In genomic region chr12:32897276-32897615, GRCh38 we compare ENCODE assay signal across 8 cellular contexts.
DNase-seq lines count a peak whose midpoint lies in the region; ATAC-seq and TF ChIP-seq lines count a peak whose summit lies in the region.

No MANE protein-coding gene starts in this region.

- H3K4me3 ChIP-seq in HUES48 (ENCODE audit: low read depth, low read length) (peak overlapping the region; percentile 74), choroid plexus epithelial cell (ENCODE audit: low read depth, low read length) (peak overlapping the region; percentile 76), mucosa of stomach (ENCODE audit: low read length) (peak overlapping the region; percentile 63)

- peaks cover 10% of the 10 kb centered on the region; the same call in 1 of the 2 replicates for H3K27me3 ChIP-seq in HUES48 (ENCODE audit: control insufficient read depth, insufficient read depth, low read length)
- peaks cover 4% of the 10 kb centered on the region for H3K27me3 ChIP-seq in mucosa of stomach (ENCODE audit: control insufficient read depth, insufficient read depth, low read length)

- no peaks in the 10 kb centered on the region for H3K36me3 ChIP-seq in HUES48 (ENCODE audit: control insufficient read depth, insufficient read depth, low read length)
- no peaks in the 10 kb centered on the region for H3K36me3 ChIP-seq in mucosa of stomach (ENCODE audit: control insufficient read depth, insufficient read depth, low read length)

- no peaks in the 10 kb centered on the region for H3K9me3 ChIP-seq in HUES48 (ENCODE audit: control insufficient read depth, insufficient read depth, low read length)
- H3K9me3 ChIP-seq in mucosa of stomach (ENCODE audit: control insufficient read depth, low read length) = no peaks in the 10 kb centered on the region

- H3K27ac ChIP-seq in 22Rv1 (peak overlapping the region; percentile 70), HUES48 (ENCODE audit: low read depth, low read length) (peak overlapping the region; percentile 58)

- H3K9ac ChIP-seq in HUES48 (ENCODE audit: low read depth, low read length) (peak overlapping the region; percentile 40), mucosa of stomach (ENCODE audit: low read length) (peak overlapping the region; percentile 68)

- TF ChIP-seq CTCF in 22Rv1 (IDR thresholded peaks at IDR 0.05) (no peak), choroid plexus epithelial cell (conservative IDR thresholded peaks at IDR 0.05; ENCODE audit: low read depth, low read length) (no peak)

- peak; percentile 35 for DNase-seq in choroid plexus epithelial cell (ENCODE audit: low read depth)
- DNase-seq in amygdala (lab: John Stamatoyannopoulos, UW) = no peak
- no peak for DNase-seq in activated gamma-delta T cell (lab: John Stamatoyannopoulos, UW)

- no peak for ATAC-seq in HG02852 (IDR thresholded peaks at IDR 0.05; ENCODE audit: unreplicated experiment)
- ATAC-seq in GM21367 (IDR thresholded peaks at IDR 0.05; ENCODE audit: unreplicated experiment) = no peak

- H3K4me1 ChIP-seq in HUES48 (ENCODE audit: control insufficient read depth, insufficient read depth, low read length) = peaks cover 41% of the 10 kb centered on the region
- peaks cover 40% of the 10 kb centered on the region for H3K4me1 ChIP-seq in mucosa of stomach (ENCODE audit: control insufficient read depth, insufficient read depth, low read length)
